Comparison of ENCODE assay signal across 20 cellular contexts in genomic region chrX:111169141-111169540, GRCh38.
DNase-seq lines count a peak whose midpoint lies in the region; ATAC-seq, FAIRE-seq and TF ChIP-seq lines count a peak whose summit lies in the region.
"Had no signal": no experiment of that assay in that cellular context is flagged by ENCODE, and none has a peak within 500 bp of the region (broad histone marks: within the 10 kb centered on the region; RNA-seq: fewer than 3 reads in every experiment).

No MANE protein-coding gene starts in this region.

- H3K27ac ChIP-seq in A549 (no peak overlapping the region), pancreas (no peak overlapping the region), RWPE1 (no peak overlapping the region)

- no peak for TF ChIP-seq CTCF in A549 (IDR thresholded peaks at IDR 0.05)
- no peak for TF ChIP-seq CTCF in epithelial cell of esophagus (IDR thresholded peaks at IDR 0.05; ENCODE audit: insufficient read depth, low read depth, low read length, missing control alignments)
- no peak for TF ChIP-seq CTCF in pancreas (IDR thresholded peaks at IDR 0.05)
- TF ChIP-seq CTCF in RWPE1 (conservative IDR thresholded peaks at IDR 0.05; ENCODE audit: low read depth): no peak

- H3K4me1 ChIP-seq in A549 (no peaks in the 10 kb centered on the region), pancreas (no peaks in the 10 kb centered on the region)
- H3K4me1 ChIP-seq: BE2C had no signal

- H3K27me3 ChIP-seq in pancreas: no peaks in the 10 kb centered on the region
- H3K27me3 ChIP-seq: BE2C had no signal

- no peak overlapping the region for H3K4me2 ChIP-seq in A549
- H3K4me2 ChIP-seq: GM23338 had no signal

- H3K4me3 ChIP-seq in A549 (no peak overlapping the region), epithelial cell of esophagus (ENCODE audit: low read length) (no peak overlapping the region), pancreas (no peak overlapping the region)
- H3K4me3 ChIP-seq: GM23338, K562 had no signal

- POLR2A ChIA-PET in A549 (lab: Yijun Ruan, JAX) (no interaction called here), RWPE1 (lab: Yijun Ruan, JAX; ENCODE audit: low non-redundant PET) (no interaction called here)

- CTCF ChIA-PET in A549 (lab: Yijun Ruan, JAX): interaction anchor here (0.6 to 1.3 kb wide), 2 partner anchors 14 to 641 kb away, joined by 3 read pairs; no protein-coding TSS in a partner anchor
- CTCF ChIA-PET in RWPE1 (lab: Yijun Ruan, JAX): no interaction called here

- no peaks in the 10 kb centered on the region for H3K36me3 ChIP-seq in pancreas
- H3K36me3 ChIP-seq: BE2C had no signal

- DNase-seq in A549 (ENCODE audit: low read depth in 1 of 2, low spot score in 1 of 2) (no peak), GM19239 (ENCODE audit: insufficient read length, low spot score) (no peak), epithelial cell of esophagus (ENCODE audit: low read depth) (peak; percentile 48), pancreas (no peak), RWPE1 (ENCODE audit: low spot score) (no peak), inferior parietal cortex (ENCODE audit: extremely low spot score) (no peak), NCI-H446 (lab: John Stamatoyannopoulos, UW) (no peak)
- DNase-seq: ACHN; BE2C; C1 segment of cervical spinal cord; CD4-positive, CD25-positive, alpha-beta regulatory T cell; HCEC 1CT; IMR-90 had no signal

- no peak for ATAC-seq in A549
- no peak for ATAC-seq in pancreas
- no peak for ATAC-seq in HG03460 (IDR thresholded peaks at IDR 0.05; ENCODE audit: unreplicated experiment)
- ATAC-seq: GM23338, K562 had no signal

- H3K9me3 ChIP-seq in A549 (no peaks in the 10 kb centered on the region), pancreas (no peaks in the 10 kb centered on the region)
- H3K9me3 ChIP-seq: BE2C had no signal

- no peak for TF ChIP-seq RAD21 in A549 (conservative IDR thresholded peaks at IDR 0.05 in 1 of 2, IDR thresholded peaks at IDR 0.05 in 1 of 2)

- TF ChIP-seq EP300 in A549 (IDR thresholded peaks at IDR 0.05): no peak

- 19% methylated on average over 2 of the region's 2 CpGs for WGBS in A549 (ENCODE audit: missing lambda C conversion rate)
- 57 to 68% methylated on average over 2 of the region's 2 CpGs for WGBS in pancreas, 2 donors

- intact Hi-C loops in pancreas (cut with DNase I): no loop called here

- no peak for TF ChIP-seq POLR2A in A549 (IDR thresholded peaks at IDR 0.05; ENCODE audit: low read length)

- peak; percentile 7 for FAIRE-seq in A549 (lab: Jason Lieb, UNC)
- FAIRE-seq in GM19239 (lab: Jason Lieb, UNC): peak; percentile 53
- FAIRE-seq in pancreas (lab: Jason Lieb, UNC): peak; percentile 79
- FAIRE-seq: G401.6, GM12891, H54, HTR-8/SVneo, K562 had no signal

TF ChIP-seq in A549, 52 proteins besides CTCF, POLR2A, EP300 and RAD21:
- TF ChIP-seq MAX (IDR thresholded peaks at IDR 0.05) (no peak), NR3C1 (IDR thresholded peaks at IDR 0.05) (no peak), MAFK (IDR thresholded peaks at IDR 0.05; ENCODE audit: partially characterized antibody) (no peak)
TF ChIP-seq in A549: peak in this region for 0.
